In genomic region chr2:136112317-136112891, GRCh38 we compare ENCODE assay signal across 17 cellular contexts. TPM values are rescaled to one million over a fixed set of nuclear protein-coding genes. Genes with fewer than 3 reads are reported as not detected.
DNase-seq lines count a peak whose midpoint lies in the region; ATAC-seq and TF ChIP-seq lines count a peak whose summit lies in the region.
"Had no signal": no experiment of that assay in that cellular context is flagged by ENCODE, and none has a peak within 500 bp of the region (broad histone marks: within the 10 kb centered on the region; RNA-seq: fewer than 3 reads in every experiment).

No MANE protein-coding gene starts in this region.

- H3K36me3 ChIP-seq in OCI-LY7 (ENCODE audit: insufficient read depth, low read length) (peaks cover 52% of the 10 kb centered on the region), spleen (peaks cover 0 to 45% (median 28%) of the 10 kb centered on the region in 6 donors)
- H3K36me3 ChIP-seq: right atrium auricular region, thyroid gland had no signal

- peaks cover 85% of the 10 kb centered on the region for H3K4me1 ChIP-seq in OCI-LY7 (ENCODE audit: insufficient read depth, low read length, poor library complexity, severe bottlenecking)
- peaks cover 10 to 88% (median 58%) of the 10 kb centered on the region in 6 donors for H3K4me1 ChIP-seq in spleen

- peak; percentile 20 for DNase-seq in activated CD4-positive, alpha-beta memory T cell treated with anti-CD3 and anti-CD28 coated beads for 36 hours
- no peak for DNase-seq in activated CD4-positive, alpha-beta memory T cell treated with anti-CD3 and anti-CD28 coated beads, Interleukin-2, amount 10 ng/mL, durations not matched to agents 7 days and 5 days
- no peak for DNase-seq in OCI-LY7 (ENCODE audit: low spot score)
- DNase-seq in epidermal melanocyte (ENCODE audit: insufficient read length, low spot score): peak; percentile 15
- DNase-seq in spleen: no peak
- DNase-seq in activated naive CD4-positive, alpha-beta T cell treated with anti-CD3 and anti-CD28 coated beads, Interleukin-2, amount 50 U/mL, for 72 hours (ENCODE audit: low spot score in 2 of 2): no peak
- no peak for DNase-seq in erythroblast (lab: John Stamatoyannopoulos, UW)
- DNase-seq: activated CD8-positive, alpha-beta memory T cell treated with anti-CD3 and anti-CD28 coated beads, Interleukin-2, amount 50 U/mL, for 4 hours; cortex of kidney; HFFc6; KG1; OCI-M1; thyroid gland had no signal

- H3K27me3 ChIP-seq in spleen (replicated peaks in 1 of 7): peaks cover 0 to 11% (median 4%) of the 10 kb centered on the region in 7 donors
- H3K27me3 ChIP-seq: right atrium auricular region, thyroid gland had no signal

- H3K4me3 ChIP-seq in OCI-LY7 (ENCODE audit: low read depth, low read length, poor library complexity, severe bottlenecking) (no peak overlapping the region), spleen (peak overlapping the region in 1 of 8 donors; percentile 89)
- H3K4me3 ChIP-seq: A549, right atrium auricular region, thyroid gland had no signal

- peaks cover 39% of the 10 kb centered on the region for H3K4me1 Mint-ChIP-seq in activated CD4-positive, alpha-beta memory T cell treated with anti-CD3 and anti-CD28 coated beads for 36 hours (ENCODE audit: low read depth)
- H3K4me1 Mint-ChIP-seq in activated CD4-positive, alpha-beta memory T cell treated with anti-CD3 and anti-CD28 coated beads, Interleukin-2, amount 10 ng/mL, durations not matched to agents 7 days and 5 days: peaks cover 36% of the 10 kb centered on the region

- no peak overlapping the region for H3K27ac Mint-ChIP-seq in activated CD4-positive, alpha-beta memory T cell treated with anti-CD3 and anti-CD28 coated beads for 36 hours
- H3K27ac Mint-ChIP-seq in activated CD4-positive, alpha-beta memory T cell treated with anti-CD3 and anti-CD28 coated beads, Interleukin-2, amount 10 ng/mL, durations not matched to agents 7 days and 5 days: no peak overlapping the region
- peak overlapping the region in 1 of 2 donors; percentile 25 for H3K27ac Mint-ChIP-seq in activated naive CD4-positive, alpha-beta T cell treated with anti-CD3 and anti-CD28 coated beads, Interleukin-2, amount 50 U/mL, for 72 hours
- H3K27ac Mint-ChIP-seq: HFFc6, WTC11 had no signal

- H3K9me3 ChIP-seq in OCI-LY7 (ENCODE audit: low read length): no peaks in the 10 kb centered on the region
- no peaks in the 10 kb centered on the region for H3K9me3 ChIP-seq in spleen
- H3K9me3 ChIP-seq: A549, right atrium auricular region, thyroid gland had no signal

- peaks cover 48% of the 10 kb centered on the region for H3K79me2 ChIP-seq in OCI-LY7 (ENCODE audit: insufficient read depth, low read depth, low read length)

- H3K9me2 ChIP-seq in OCI-LY7 (ENCODE audit: insufficient read depth, low read length): no peaks in the 10 kb centered on the region

- 66 to 81% (median 76%) methylated on average over 4 of the region's 4 CpGs for WGBS in spleen, 5 donors

- no peak for TF ChIP-seq CTCF in OCI-LY7 (conservative IDR thresholded peaks at IDR 0.05; ENCODE audit: low read length)
- no peak for TF ChIP-seq CTCF in spleen (IDR thresholded peaks at IDR 0.05 in 8 of 11, conservative IDR thresholded peaks at IDR 0.05 in 3 of 11)

- no peak overlapping the region for H2AFZ ChIP-seq in OCI-LY7 (ENCODE audit: low read length)

- intact Hi-C loops in activated CD4-positive, alpha-beta memory T cell treated with anti-CD3 and anti-CD28 coated beads for 36 hours (cut with micrococcal nuclease): no loop called here
- intact Hi-C loops in OCI-LY7 (cut with micrococcal nuclease; ENCODE audit: unreplicated experiment) (loop anchor here (1.0 kb wide), 1 partner anchor 266 kb away; no protein-coding TSS in a partner anchor), spleen (cut with DNase I; ENCODE audit: low total_unique reads) (loop anchor here (10.0 kb wide), 1 partner anchor 262 kb away; no protein-coding TSS in a partner anchor)

- BruUV-seq in OCI-LY7 (replicated peaks; lab: Mats Ljungman, UMichigan): no TSS peak

- peaks cover 38% of the 10 kb centered on the region for H4K20me1 ChIP-seq in OCI-LY7 (ENCODE audit: insufficient read depth, low read length)

- peaks cover 47% of the 10 kb centered on the region for H3K36me3 Mint-ChIP-seq in activated CD4-positive, alpha-beta memory T cell treated with anti-CD3 and anti-CD28 coated beads for 36 hours
- peaks cover 48% of the 10 kb centered on the region for H3K36me3 Mint-ChIP-seq in activated CD4-positive, alpha-beta memory T cell treated with anti-CD3 and anti-CD28 coated beads, Interleukin-2, amount 10 ng/mL, durations not matched to agents 7 days and 5 days (ENCODE audit: low read depth)
- H3K36me3 Mint-ChIP-seq in activated naive CD4-positive, alpha-beta T cell treated with anti-CD3 and anti-CD28 coated beads, Interleukin-2, amount 50 U/mL, for 72 hours: peaks cover 32 to 52% of the 10 kb centered on the region in 2 donors

- peak overlapping the region; percentile 95 for H3K4me2 ChIP-seq in OCI-LY7 (ENCODE audit: low read length)
- H3K4me2 ChIP-seq: A549 had no signal

- H3K9me3 Mint-ChIP-seq in activated CD4-positive, alpha-beta memory T cell treated with anti-CD3 and anti-CD28 coated beads for 36 hours: no peaks in the 10 kb centered on the region
- no peaks in the 10 kb centered on the region for H3K9me3 Mint-ChIP-seq in activated CD4-positive, alpha-beta memory T cell treated with anti-CD3 and anti-CD28 coated beads, Interleukin-2, amount 10 ng/mL, durations not matched to agents 7 days and 5 days
- H3K9me3 Mint-ChIP-seq in activated naive CD4-positive, alpha-beta T cell treated with anti-CD3 and anti-CD28 coated beads, Interleukin-2, amount 50 U/mL, for 72 hours: no peaks in the 10 kb centered on the region
- H3K9me3 Mint-ChIP-seq: HFFc6, WTC11 had no signal

- peak overlapping the region; percentile 92 for H3K27ac ChIP-seq in OCI-LY7 (ENCODE audit: low read depth, low read length, poor library complexity, severe bottlenecking)
- peak overlapping the region in 7 of 8 donors; percentile 39 to 98 (median 96) for H3K27ac ChIP-seq in spleen
- H3K27ac ChIP-seq: A549, right atrium auricular region, thyroid gland had no signal

- no peak overlapping the region for H3K4me3 Mint-ChIP-seq in activated CD4-positive, alpha-beta memory T cell treated with anti-CD3 and anti-CD28 coated beads for 36 hours
- no peak overlapping the region for H3K4me3 Mint-ChIP-seq in activated CD4-positive, alpha-beta memory T cell treated with anti-CD3 and anti-CD28 coated beads, Interleukin-2, amount 10 ng/mL, durations not matched to agents 7 days and 5 days
- H3K4me3 Mint-ChIP-seq: HFFc6, WTC11 had no signal

- ATAC-seq in activated naive CD4-positive, alpha-beta T cell treated with anti-CD3 and anti-CD28 coated beads, Interleukin-2, amount 50 U/mL, for 72 hours: no peak
- no peak for ATAC-seq in HG03196 (IDR thresholded peaks at IDR 0.05; ENCODE audit: unreplicated experiment)
- ATAC-seq: A549, WTC11 had no signal

- no peaks in the 10 kb centered on the region for H3K27me3 Mint-ChIP-seq in activated CD4-positive, alpha-beta memory T cell treated with anti-CD3 and anti-CD28 coated beads for 36 hours
- H3K27me3 Mint-ChIP-seq in activated CD4-positive, alpha-beta memory T cell treated with anti-CD3 and anti-CD28 coated beads, Interleukin-2, amount 10 ng/mL, durations not matched to agents 7 days and 5 days: no peaks in the 10 kb centered on the region

- CTCF ChIA-PET in activated CD4-positive, alpha-beta memory T cell treated with anti-CD3 and anti-CD28 coated beads for 36 hours (lab: Charles Lee): no interaction called here
- CTCF ChIA-PET in activated CD4-positive, alpha-beta memory T cell treated with anti-CD3 and anti-CD28 coated beads, Interleukin-2, amount 10 ng/mL, durations not matched to agents 7 days and 5 days (lab: Charles Lee): interaction anchor here (1.4 kb wide), 1 partner anchor 97 kb away, joined by 4 read pairs; no protein-coding TSS in a partner anchor
- CTCF ChIA-PET in OCI-LY7 (lab: Charles Lee; ENCODE audit: unreplicated experiment): interaction anchor here (1.2 kb wide), 1 partner anchor 115 kb away, joined by 3 read pairs; no protein-coding TSS in a partner anchor

- POLR2A ChIA-PET in activated CD4-positive, alpha-beta memory T cell treated with anti-CD3 and anti-CD28 coated beads for 36 hours (lab: Charles Lee): interaction anchor here (0.8 kb wide), 1 partner anchor 270 kb away, joined by 3 read pairs; no protein-coding TSS in a partner anchor
- POLR2A ChIA-PET in activated CD4-positive, alpha-beta memory T cell treated with anti-CD3 and anti-CD28 coated beads, Interleukin-2, amount 10 ng/mL, durations not matched to agents 7 days and 5 days (lab: Charles Lee): interaction anchor here (0.8 to 3.1 kb wide), 3 partner anchors 55 to 61 kb away, joined by 3 to 19 read pairs (median 5); no protein-coding TSS in a partner anchor
- POLR2A ChIA-PET in OCI-LY7 (lab: Charles Lee): interaction anchor here (0.6 to 2.3 kb wide), 5 partner anchors 17 to 272 kb away, joined by 3 to 7 read pairs (median 4); no protein-coding TSS in a partner anchor

- no peak for TF ChIP-seq POLR2A in spleen (IDR thresholded peaks at IDR 0.05)
- TF ChIP-seq POLR2A in erythroblast (IDR thresholded peaks at IDR 0.05; ENCODE audit: low read length): no peak

RNA-seq across cellular contexts. Expression of gene CXCR4, which starts 5.5 kb away (rescaled TPM):
- total RNA-seq in activated CD4-positive, alpha-beta memory T cell treated with anti-CD3 and anti-CD28 coated beads for 36 hours: 100 to 1,000 TPM; 139 to 141 TPM
- total RNA-seq in activated CD4-positive, alpha-beta memory T cell treated with anti-CD3 and anti-CD28 coated beads, Interleukin-2, amount 10 ng/mL, durations not matched to agents 7 days and 5 days: 100 to 1,000 TPM; 202 to 212 TPM
- total RNA-seq in OCI-LY7 (2014; rRNA removed; shearing (Covaris generic)): 367 and 432 TPM in 2 replicates
- total RNA-seq in OCI-LY7 (2022) (243 and 289 TPM in 2 replicates), spleen (100 to 1,000 TPM; 204 to 499 (median 323) TPM)
- 100 to 1,000 TPM; 274 to 626 (median 286) TPM for polyA plus RNA-seq in spleen
- 100 to 1,000 TPM; 104 to 196 TPM for total RNA-seq in activated naive CD4-positive, alpha-beta T cell treated with anti-CD3 and anti-CD28 coated beads, Interleukin-2, amount 50 U/mL, for 72 hours
- total RNA-seq: HFFc6 had no signal

Comparison
In these comparisons a context has a peak if more than half of its experiments do, and no peak if none do; other contexts are left out.
1. DNase-seq: peak in activated CD4-positive, alpha-beta memory T cell treated with anti-CD3 and anti-CD28 coated beads for 36 hours (single experiment) and epidermal melanocyte (single experiment); none in activated CD4-positive, alpha-beta memory T cell treated with anti-CD3 and anti-CD28 coated beads, Interleukin-2, amount 10 ng/mL, durations not matched to agents 7 days and 5 days (single experiment), OCI-LY7 (single experiment), spleen (single experiment), activated naive CD4-positive, alpha-beta T cell treated with anti-CD3 and anti-CD28 coated beads, Interleukin-2, amount 50 U/mL, for 72 hours (0 of 2) and erythroblast (0 of 2).